ENCODE assay signal across 1 cellular context in the genomic region with DNA sequence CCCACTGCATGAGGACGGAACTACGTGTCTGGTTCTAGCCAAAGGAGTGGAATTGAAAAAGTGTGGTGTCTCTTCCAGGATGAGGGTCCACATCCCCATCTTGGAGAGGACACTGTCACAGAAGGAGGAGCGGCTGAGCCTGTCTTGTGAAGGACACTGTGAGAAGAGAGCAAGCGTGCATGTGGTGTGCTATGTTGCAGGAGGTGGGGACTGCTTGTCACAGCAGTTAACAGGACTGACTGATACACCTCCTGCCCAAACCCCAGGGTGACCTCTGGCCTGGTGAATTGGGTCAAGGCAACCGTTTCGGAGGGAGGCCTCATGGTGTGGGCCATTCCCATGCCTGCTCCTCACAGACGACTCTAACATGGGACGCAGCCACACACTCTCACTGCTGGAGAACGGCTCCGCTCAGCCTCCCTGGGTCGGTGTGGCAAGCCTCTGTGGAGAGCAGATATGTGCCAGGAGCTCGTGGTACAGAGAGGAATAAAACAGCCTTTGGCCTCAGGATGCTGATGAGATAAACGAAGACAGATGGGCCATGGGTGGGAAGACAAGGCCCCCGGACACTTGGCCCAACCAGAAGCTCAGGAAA.
TF ChIP-seq lines count a peak whose summit lies in the region.

No MANE protein-coding gene starts in this region.

TF ChIP-seq in H1, 55 proteins besides CTCF, POLR2A, EP300 and RAD21:
- TF ChIP-seq BACH1 (IDR thresholded peaks at IDR 0.05; ENCODE audit: low read length) (no peak), KDM4A (IDR thresholded peaks at IDR 0.05; ENCODE audit: low read depth, low read length, severe bottlenecking) (no peak), E2F6 (IDR thresholded peaks at IDR 0.05) (no peak), CTBP2 (IDR thresholded peaks at IDR 0.05; ENCODE audit: borderline replicate concordance, insufficient read depth, insufficient read length, low read length) (no peak), RFX5 (IDR thresholded peaks at IDR 0.05; ENCODE audit: borderline replicate concordance, low read depth, low read length) (no peak), GTF2F1 (IDR thresholded peaks at IDR 0.05; ENCODE audit: borderline replicate concordance, low read depth, low read length) (no peak), EZH2 (IDR thresholded peaks at IDR 0.05; ENCODE audit: low read depth, low read length, severe bottlenecking) (no peak), BCL11A (IDR thresholded peaks at IDR 0.05; ENCODE audit: low read depth in 2 of 2, low read length in 2 of 2) (no peak), EGR1 (IDR thresholded peaks at IDR 0.05; ENCODE audit: borderline replicate concordance, low read depth, low read length) (no peak), CBX5 (IDR thresholded peaks at IDR 0.05; ENCODE audit: low read depth, low read length) (no peak), HDAC2 (IDR thresholded peaks at IDR 0.05; ENCODE audit: borderline replicate concordance in 1 of 2, low read depth in 2 of 2, low read length in 2 of 2) (no peak), CBX8 (IDR thresholded peaks at IDR 0.05; ENCODE audit: borderline replicate concordance, low read depth, low read length) (no peak), TEAD4 (IDR thresholded peaks at IDR 0.05; ENCODE audit: low read depth, low read length) (no peak), MAX (IDR thresholded peaks at IDR 0.05) (no peak), CEBPB (IDR thresholded peaks at IDR 0.05; ENCODE audit: low read depth, low read length) (no peak)
- TF ChIP-seq, protein P1, sequence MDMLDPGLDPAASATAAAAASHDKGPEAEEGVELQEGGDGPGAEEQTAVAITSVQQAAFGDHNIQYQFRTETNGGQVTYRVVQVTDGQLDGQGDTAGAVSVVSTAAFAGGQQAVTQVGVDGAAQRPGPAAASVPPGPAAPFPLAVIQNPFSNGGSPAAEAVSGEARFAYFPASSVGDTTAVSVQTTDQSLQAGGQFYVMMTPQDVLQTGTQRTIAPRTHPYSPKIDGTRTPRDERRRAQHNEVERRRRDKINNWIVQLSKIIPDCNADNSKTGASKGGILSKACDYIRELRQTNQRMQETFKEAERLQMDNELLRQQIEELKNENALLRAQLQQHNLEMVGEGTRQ (IDR thresholded peaks at IDR 0.05; ENCODE audit: low read length) = no peak
